Comparison of ENCODE assay signal across 8 cellular contexts in the genomic region with DNA sequence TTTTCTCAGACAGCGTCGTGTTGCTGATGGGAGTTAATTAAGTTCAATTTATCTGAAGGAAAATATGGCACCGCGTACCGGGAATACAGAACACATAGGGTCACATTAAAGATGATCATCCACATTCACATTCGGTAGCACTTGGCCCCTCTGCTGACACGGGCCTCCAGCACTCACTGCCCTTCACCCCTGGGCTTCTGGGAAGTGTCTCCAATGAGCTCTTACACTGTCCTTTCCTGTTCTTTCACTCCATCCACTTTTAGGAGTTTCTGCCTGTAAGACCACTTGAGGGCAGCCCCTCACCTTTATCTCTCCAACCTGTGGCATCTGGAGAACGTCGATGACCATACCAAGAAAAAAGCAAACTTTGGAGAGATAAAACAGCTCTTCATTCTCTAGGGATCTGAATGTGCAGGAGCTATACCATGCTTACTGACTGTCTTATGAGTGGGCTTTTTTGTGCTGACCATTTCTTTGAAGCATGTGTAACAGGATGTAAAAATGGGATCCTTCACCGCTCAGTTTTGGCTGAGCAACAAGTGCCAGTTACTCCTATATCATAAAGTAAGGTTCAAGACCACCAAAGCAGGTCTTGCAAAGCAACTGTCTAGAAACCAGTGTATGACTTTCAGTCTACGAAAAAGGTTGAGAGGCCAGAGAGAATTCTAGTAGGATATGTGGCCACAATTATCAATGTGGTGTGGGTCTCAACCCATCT. TPM values are rescaled to one million over a fixed set of nuclear protein-coding genes. Genes with fewer than 3 reads are reported as not detected.
A peak's percentile ranks its signal among the peaks of the same experiment; 100 is the strongest.
DNase-seq lines count a peak whose midpoint lies in the region; ATAC-seq and TF ChIP-seq lines count a peak whose summit lies in the region.

No MANE protein-coding gene starts in this region.

- H3K4me3 ChIP-seq in CD8-positive, alpha-beta T cell (ENCODE audit: low read depth, low read length) = peak overlapping the region; percentile 99
- H3K4me3 ChIP-seq in liver (ENCODE audit: low read depth in 1 of 3, low read length in 3 of 3) (peak overlapping the region; percentile 71 to 87 (median 76)), thyroid gland (replicated peaks in 1 of 3) (peak overlapping the region in 2 of 3 donors; percentile 68 to 93)

- no peaks in the 10 kb centered on the region for H3K27me3 ChIP-seq in CD8-positive, alpha-beta T cell (ENCODE audit: insufficient read depth, low read length)
- no peaks in the 10 kb centered on the region for H3K27me3 ChIP-seq in liver (ENCODE audit: control insufficient read depth in 4 of 4, insufficient read depth in 4 of 4, low read length in 3 of 4)
- H3K27me3 ChIP-seq in thyroid gland = no peaks in the 10 kb centered on the region

- intact Hi-C loops in CD8-positive, alpha-beta T cell (cut with DNase I, micrococcal nuclease) = loop anchor here (1.0 to 10.0 kb wide), 18 partner anchors 73 to 1698 kb away; a partner anchor contains a TSS
- intact Hi-C loops in thyroid gland (cut with DNase I) = loop anchor here (10.0 kb wide), 1 partner anchor 91 kb away; a partner anchor contains a TSS
- intact Hi-C loops in posterior cingulate gyrus (cut with DNase I) = loop anchor here (5.0 kb wide), 1 partner anchor 93 kb away; a partner anchor contains a TSS

- TF ChIP-seq CTCF in CD8-positive, alpha-beta T cell (IDR thresholded peaks at IDR 0.05) = no peak
- TF ChIP-seq CTCF in liver (IDR thresholded peaks at IDR 0.05; ENCODE audit: low read depth, low read length, missing input control) (no peak), thyroid gland (IDR thresholded peaks at IDR 0.05) (no peak)

- H3K36me3 ChIP-seq in CD8-positive, alpha-beta T cell (ENCODE audit: insufficient read depth, low read length) = no peaks in the 10 kb centered on the region
- no peaks in the 10 kb centered on the region for H3K36me3 ChIP-seq in liver (ENCODE audit: control insufficient read depth in 4 of 4, insufficient read depth in 3 of 4, low read depth in 1 of 4, low read length in 3 of 4)
- H3K36me3 ChIP-seq in thyroid gland = no peaks in the 10 kb centered on the region

- no peaks in the 10 kb centered on the region for H3K27me3 Mint-ChIP-seq in CD8-positive, alpha-beta T cell (ENCODE audit: low read depth)
- H3K27me3 Mint-ChIP-seq in IgD-negative memory B cell = no peaks in the 10 kb centered on the region

- peaks cover 32% of the 10 kb centered on the region for H3K4me1 Mint-ChIP-seq in CD8-positive, alpha-beta T cell (ENCODE audit: low read depth)
- H3K4me1 Mint-ChIP-seq in IgD-negative memory B cell = peaks cover 10 to 17% (median 16%) of the 10 kb centered on the region in 3 donors

- TF ChIP-seq POLR2A in thyroid gland (IDR thresholded peaks at IDR 0.05) = no peak

- H3K27ac ChIP-seq in CD8-positive, alpha-beta T cell (ENCODE audit: low read depth, low read length) = peak overlapping the region; percentile 90
- peak overlapping the region; percentile 40 to 75 for H3K27ac ChIP-seq in liver (ENCODE audit: low read depth in 1 of 2, low read length in 2 of 2)
- H3K27ac ChIP-seq in thyroid gland = peak overlapping the region in 1 of 3 donors; percentile 72

- peaks cover 7% of the 10 kb centered on the region for H3K9me3 Mint-ChIP-seq in CD8-positive, alpha-beta T cell
- H3K9me3 Mint-ChIP-seq in IgD-negative memory B cell = peaks cover 0 to 5% (median 0%) of the 10 kb centered on the region in 3 donors

- POLR2A ChIA-PET in CD8-positive, alpha-beta T cell (lab: Charles Lee) = interaction anchor here (0.8 to 2.3 kb wide), 11 partner anchors 12 to 936 kb away, joined by 3 to 7 read pairs (median 4); a partner anchor contains a TSS

- ATAC-seq in CD8-positive, alpha-beta T cell = no peak
- no peak for ATAC-seq in HG02852 (IDR thresholded peaks at IDR 0.05; ENCODE audit: unreplicated experiment)

- H3K9me3 ChIP-seq in CD8-positive, alpha-beta T cell (ENCODE audit: low read length) = no peaks in the 10 kb centered on the region
- no peaks in the 10 kb centered on the region for H3K9me3 ChIP-seq in liver (ENCODE audit: control insufficient read depth in 4 of 4, low read length in 3 of 4)
- no peaks in the 10 kb centered on the region for H3K9me3 ChIP-seq in thyroid gland

- peak overlapping the region; percentile 29 to 95 for H3K9ac ChIP-seq in liver (ENCODE audit: low read depth in 1 of 2, low read length in 2 of 2)

- H3K4me1 ChIP-seq in CD8-positive, alpha-beta T cell (ENCODE audit: insufficient read depth, low read length) = peaks cover 16% of the 10 kb centered on the region
- H3K4me1 ChIP-seq in liver (ENCODE audit: control insufficient read depth in 4 of 4, insufficient read depth in 4 of 4, low read length in 3 of 4) (peaks cover 0 to 12% (median 0%) of the 10 kb centered on the region in 4 donors), thyroid gland (peaks cover 8 to 18% of the 10 kb centered on the region in 2 donors)

- H3K27ac Mint-ChIP-seq in CD8-positive, alpha-beta T cell = peak overlapping the region; percentile 97
- peak overlapping the region; percentile 91 to 99 (median 97) for H3K27ac Mint-ChIP-seq in IgD-negative memory B cell

- peaks cover 6% of the 10 kb centered on the region for H3K36me3 Mint-ChIP-seq in CD8-positive, alpha-beta T cell
- H3K36me3 Mint-ChIP-seq in IgD-negative memory B cell = peaks cover 3% of the 10 kb centered on the region

- CTCF ChIA-PET in CD8-positive, alpha-beta T cell (lab: Charles Lee) = interaction anchor here (0.9 to 2.4 kb wide), 2 partner anchors 92 to 97 kb away, joined by 4 to 9 read pairs; a partner anchor contains a TSS

- H3K4me3 Mint-ChIP-seq in CD8-positive, alpha-beta T cell = peak overlapping the region; percentile 99
- H3K4me3 Mint-ChIP-seq in IgD-negative memory B cell = peak overlapping the region; percentile 95 to 100 (median 100)

- 26% methylated on average over 11 of the region's 11 CpGs for whole genome bisulfite sequencing in liver
- 19 to 21% methylated on average over 11 of the region's 11 CpGs for WGBS in thyroid gland, 2 donors

- peak in 2 of 7 experiments; percentile 8 to 13 for DNase-seq in CD8-positive, alpha-beta T cell
- DNase-seq in amniotic epithelial cell (ENCODE audit: low read depth) = peak; percentile 5
- peak; percentile 10 to 21 for DNase-seq in thyroid gland
- no peak for DNase-seq in posterior cingulate gyrus
- no peak for DNase-seq in mucosa of gallbladder (ENCODE audit: low spot score)

- no peak for TF ChIP-seq RAD21 in liver (IDR thresholded peaks at IDR 0.05)

TF ChIP-seq in liver, 16 proteins besides CTCF, POLR2A, EP300 and RAD21 (continues in another document):
- TF ChIP-seq GABPA (IDR thresholded peaks at IDR 0.05 in 1 of 2, conservative IDR thresholded peaks at IDR 0.05 in 1 of 2) (no peak), TAF1 (conservative IDR thresholded peaks at IDR 0.05) (no peak), JUND (IDR thresholded peaks at IDR 0.05) (no peak), RXRA (IDR thresholded peaks at IDR 0.05) (no peak), HNF4G (IDR thresholded peaks at IDR 0.05) (no peak), YY1 (IDR thresholded peaks at IDR 0.05) (no peak), FOXA2 (IDR thresholded peaks at IDR 0.05) (no peak), HNF4A (conservative IDR thresholded peaks at IDR 0.05) (no peak)
- TF ChIP-seq, protein P1, sequence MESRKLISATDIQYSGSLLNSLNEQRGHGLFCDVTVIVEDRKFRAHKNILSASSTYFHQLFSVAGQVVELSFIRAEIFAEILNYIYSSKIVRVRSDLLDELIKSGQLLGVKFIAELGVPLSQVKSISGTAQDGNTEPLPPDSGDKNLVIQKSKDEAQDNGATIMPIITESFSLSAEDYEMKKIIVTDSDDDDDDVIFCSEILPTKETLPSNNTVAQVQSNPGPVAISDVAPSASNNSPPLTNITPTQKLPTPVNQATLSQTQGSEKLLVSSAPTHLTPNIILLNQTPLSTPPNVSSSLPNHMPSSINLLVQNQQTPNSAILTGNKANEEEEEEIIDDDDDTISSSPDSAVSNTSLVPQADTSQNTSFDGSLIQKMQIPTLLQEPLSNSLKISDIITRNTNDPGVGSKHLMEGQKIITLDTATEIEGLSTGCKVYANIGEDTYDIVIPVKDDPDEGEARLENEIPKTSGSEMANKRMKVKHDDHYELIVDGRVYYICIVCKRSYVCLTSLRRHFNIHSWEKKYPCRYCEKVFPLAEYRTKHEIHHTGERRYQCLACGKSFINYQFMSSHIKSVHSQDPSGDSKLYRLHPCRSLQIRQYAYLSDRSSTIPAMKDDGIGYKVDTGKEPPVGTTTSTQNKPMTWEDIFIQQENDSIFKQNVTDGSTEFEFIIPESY (IDR thresholded peaks at IDR 0.05) = no peak
- TF ChIP-seq, protein P2, sequence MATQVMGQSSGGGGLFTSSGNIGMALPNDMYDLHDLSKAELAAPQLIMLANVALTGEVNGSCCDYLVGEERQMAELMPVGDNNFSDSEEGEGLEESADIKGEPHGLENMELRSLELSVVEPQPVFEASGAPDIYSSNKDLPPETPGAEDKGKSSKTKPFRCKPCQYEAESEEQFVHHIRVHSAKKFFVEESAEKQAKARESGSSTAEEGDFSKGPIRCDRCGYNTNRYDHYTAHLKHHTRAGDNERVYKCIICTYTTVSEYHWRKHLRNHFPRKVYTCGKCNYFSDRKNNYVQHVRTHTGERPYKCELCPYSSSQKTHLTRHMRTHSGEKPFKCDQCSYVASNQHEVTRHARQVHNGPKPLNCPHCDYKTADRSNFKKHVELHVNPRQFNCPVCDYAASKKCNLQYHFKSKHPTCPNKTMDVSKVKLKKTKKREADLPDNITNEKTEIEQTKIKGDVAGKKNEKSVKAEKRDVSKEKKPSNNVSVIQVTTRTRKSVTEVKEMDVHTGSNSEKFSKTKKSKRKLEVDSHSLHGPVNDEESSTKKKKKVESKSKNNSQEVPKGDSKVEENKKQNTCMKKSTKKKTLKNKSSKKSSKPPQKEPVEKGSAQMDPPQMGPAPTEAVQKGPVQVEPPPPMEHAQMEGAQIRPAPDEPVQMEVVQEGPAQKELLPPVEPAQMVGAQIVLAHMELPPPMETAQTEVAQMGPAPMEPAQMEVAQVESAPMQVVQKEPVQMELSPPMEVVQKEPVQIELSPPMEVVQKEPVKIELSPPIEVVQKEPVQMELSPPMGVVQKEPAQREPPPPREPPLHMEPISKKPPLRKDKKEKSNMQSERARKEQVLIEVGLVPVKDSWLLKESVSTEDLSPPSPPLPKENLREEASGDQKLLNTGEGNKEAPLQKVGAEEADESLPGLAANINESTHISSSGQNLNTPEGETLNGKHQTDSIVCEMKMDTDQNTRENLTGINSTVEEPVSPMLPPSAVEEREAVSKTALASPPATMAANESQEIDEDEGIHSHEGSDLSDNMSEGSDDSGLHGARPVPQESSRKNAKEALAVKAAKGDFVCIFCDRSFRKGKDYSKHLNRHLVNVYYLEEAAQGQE (IDR thresholded peaks at IDR 0.05) = no peak

RNA-seq across cellular contexts. Expression of a gene that starts 1.1 kb away (rescaled TPM):
- 10 to 100 TPM; 36.6 to 44.7 TPM for total RNA-seq in CD8-positive, alpha-beta T cell
- polyA plus RNA-seq in IgD-negative memory B cell (68.0 TPM), liver (10 to 100 TPM; 12.0 to 17.9 TPM)
- total RNA-seq in liver (10 to 100 TPM; 12.9 to 13.9 TPM), thyroid gland (100 to 1,000 TPM in 1 of 4 donors, 10 to 100 TPM in 3; 62.2 to 116 (median 83.5) TPM), mucosa of gallbladder (39.7 TPM)

RNA-seq across cellular contexts. Expression of a gene that starts 32.1 kb away (rescaled TPM):
- under 1 TPM; 0.49 to 0.78 TPM for total RNA-seq in CD8-positive, alpha-beta T cell
- polyA plus RNA-seq in IgD-negative memory B cell (not detected), liver (under 1 TPM; 0.01 to 0.04 TPM)
- total RNA-seq in liver (under 1 TPM; 0.17 to 0.19 TPM), thyroid gland (1 to 10 TPM in 1 of 4 donors, under 1 TPM in 3; 0.13 to 2.1 (median 0.45) TPM), mucosa of gallbladder (0.14 TPM)

Comparison
In these comparisons a context has a peak if more than half of its experiments do, and no peak if none do; other contexts are left out.
1. DNase-seq: peak in amniotic epithelial cell (single experiment) and thyroid gland (2 of 2); none in posterior cingulate gyrus (0 of 10) and mucosa of gallbladder (single experiment).
2. Peak in every context shown above with its lines, with median percentiles within 50 percentile points of each other: H3K4me3 ChIP-seq.